8 cellular contexts compared by ENCODE assay signal in genomic region chr17:60678118-60678444, GRCh38. TPM values are rescaled to one million over a fixed set of nuclear protein-coding genes. Genes with fewer than 3 reads are reported as not detected.
A peak's percentile ranks its signal among the peaks of the same experiment; 100 is the strongest.
DNase-seq lines count a peak whose midpoint lies in the region; ATAC-seq lines count a peak whose summit lies in the region.

No MANE protein-coding gene starts in this region.

- peaks cover 12% of the 10 kb centered on the region for H3K36me3 Mint-ChIP-seq in activated T-cell treated with anti-CD3 and anti-CD28 coated beads, Interleukin-2, amount 50 U/mL, for 24 hours (ENCODE audit: low read depth)
- H3K36me3 Mint-ChIP-seq in activated naive CD8-positive, alpha-beta T cell = peaks cover 7% of the 10 kb centered on the region

- DNase-seq in activated T-cell treated with anti-CD3 and anti-CD28 coated beads, Interleukin-2, amount 50 U/mL, for 24 hours = no peak
- DNase-seq in activated T-cell treated with anti-CD3 and anti-CD28 coated beads, Interleukin-2, amount 50 U/mL, for 48 hours = no peak
- DNase-seq in kidney tubule cell (ENCODE audit: low spot score) (peak; percentile 8), NCI-H2107 treated with DMSO at 0.1 percent for 48 hours (lab: John Stamatoyannopoulos, UW; ENCODE audit: unreplicated experiment) (no peak)

- peak overlapping the region; percentile 98 for H3K4me3 Mint-ChIP-seq in activated T-cell treated with anti-CD3 and anti-CD28 coated beads, Interleukin-2, amount 50 U/mL, for 24 hours
- peak overlapping the region; percentile 94 for H3K4me3 Mint-ChIP-seq in activated naive CD8-positive, alpha-beta T cell

- no peak for ATAC-seq in GM21423 (IDR thresholded peaks at IDR 0.05; ENCODE audit: unreplicated experiment)
- ATAC-seq in HG02571 (IDR thresholded peaks at IDR 0.05; ENCODE audit: unreplicated experiment) = no peak

- peaks cover 20% of the 10 kb centered on the region for H3K4me1 Mint-ChIP-seq in activated T-cell treated with anti-CD3 and anti-CD28 coated beads, Interleukin-2, amount 50 U/mL, for 24 hours (ENCODE audit: low read depth)
- H3K4me1 Mint-ChIP-seq in activated naive CD8-positive, alpha-beta T cell (ENCODE audit: low read depth) = peaks cover 21% of the 10 kb centered on the region

- H3K36me3 ChIP-seq in thymus (ENCODE audit: control insufficient read depth, insufficient read depth) = peaks cover 3% of the 10 kb centered on the region

- H3K27ac Mint-ChIP-seq in activated T-cell treated with anti-CD3 and anti-CD28 coated beads, Interleukin-2, amount 50 U/mL, for 24 hours = peak overlapping the region; percentile 98
- H3K27ac Mint-ChIP-seq in activated naive CD8-positive, alpha-beta T cell = peak overlapping the region; percentile 88

- H3K9me3 Mint-ChIP-seq in activated T-cell treated with anti-CD3 and anti-CD28 coated beads, Interleukin-2, amount 50 U/mL, for 24 hours = peaks cover 2% of the 10 kb centered on the region
- H3K9me3 Mint-ChIP-seq in activated naive CD8-positive, alpha-beta T cell (ENCODE audit: low read depth) = no peaks in the 10 kb centered on the region

- H3K4me3 ChIP-seq in thymus (ENCODE audit: low read length) = peak overlapping the region; percentile 72

- peaks cover 7% of the 10 kb centered on the region for H3K4me1 ChIP-seq in thymus (ENCODE audit: control insufficient read depth, insufficient read depth, low read length)

- H3K27me3 Mint-ChIP-seq in activated T-cell treated with anti-CD3 and anti-CD28 coated beads, Interleukin-2, amount 50 U/mL, for 24 hours = no peaks in the 10 kb centered on the region
- no peaks in the 10 kb centered on the region for H3K27me3 Mint-ChIP-seq in activated naive CD8-positive, alpha-beta T cell

- WGBS in thymus = 6% methylated on average over 6 of the region's 6 CpGs

- H3K9me3 ChIP-seq in thymus (ENCODE audit: control insufficient read depth) = no peaks in the 10 kb centered on the region

- no peaks in the 10 kb centered on the region for H3K27me3 ChIP-seq in thymus (ENCODE audit: control insufficient read depth, insufficient read depth)

- peak overlapping the region; percentile 72 for H3K27ac ChIP-seq in thymus (ENCODE audit: low read depth)

RNA-seq across cellular contexts. Expression of gene BCAS3, which starts 0.4 kb away (rescaled TPM):
- 6.9 TPM for polyA plus RNA-seq in thymus
